8 cellular contexts compared by ENCODE assay signal in genomic region chr14:91858536-91859275, GRCh38. TPM values are rescaled to one million over a fixed set of nuclear protein-coding genes. Genes with fewer than 3 reads are reported as not detected.
DNase-seq lines count a peak whose midpoint lies in the region; ATAC-seq, FAIRE-seq and TF ChIP-seq lines count a peak whose summit lies in the region.

No MANE protein-coding gene starts in this region.

- H3K27me3 ChIP-seq in endothelial cell of umbilical vein (ENCODE audit: control insufficient read depth in 2 of 2, insufficient read depth in 2 of 2, low read length in 2 of 2) (no peaks in the 10 kb centered on the region), upper lobe of left lung (no peaks in the 10 kb centered on the region)

- 0 out of 2 replicates have a peak, but pooled peaks have one; percentile 18 for TF ChIP-seq CTCF in GM12874 (IDR thresholded peaks at IDR 0.05; ENCODE audit: insufficient read depth, low read depth, low read length)
- TF ChIP-seq CTCF in endothelial cell of umbilical vein (IDR thresholded peaks at IDR 0.05; ENCODE audit: extremely low read depth in 1 of 2, insufficient read depth in 1 of 2, low read depth in 1 of 2, low read length in 2 of 2) = peak in 1 of 2 donors; percentile 4
- no peak for TF ChIP-seq CTCF in upper lobe of left lung (IDR thresholded peaks at IDR 0.05)

- intact Hi-C loops in endothelial cell of umbilical vein (cut with micrococcal nuclease) = no loop called here

- ATAC-seq in GM21786 (IDR thresholded peaks at IDR 0.05; ENCODE audit: unreplicated experiment) (peak; percentile 70), upper lobe of left lung (ENCODE audit: low FRiP score in 2 of 2) (peak; percentile 49 to 58)

- WGBS in upper lobe of left lung, 2 donors = 25 to 38% methylated on average over 7 to 8 of the region's 8 CpGs

- TF ChIP-seq EP300 in upper lobe of left lung (IDR thresholded peaks at IDR 0.05) = no peak

- no peaks in the 10 kb centered on the region for H3K79me2 ChIP-seq in endothelial cell of umbilical vein (ENCODE audit: control insufficient read depth, insufficient read depth, low read length)

- FAIRE-seq in endothelial cell of umbilical vein (lab: Jason Lieb, UNC) = peak; percentile 28

- H3K36me3 ChIP-seq in endothelial cell of umbilical vein (ENCODE audit: control insufficient read depth in 2 of 2, extremely low read depth in 1 of 2, insufficient read depth in 2 of 2, low read length in 2 of 2) (no peaks in the 10 kb centered on the region), upper lobe of left lung (no peaks in the 10 kb centered on the region)

- BruUV-seq in endothelial cell of umbilical vein (replicated peaks; lab: Mats Ljungman, UMichigan) = no TSS peak

- DNase-seq in NOMO-1 treated with DMSO at 0.1 percent for 48 hours (lab: John Stamatoyannopoulos, UW; ENCODE audit: unreplicated experiment) (peak; percentile 32), endothelial cell of umbilical vein (ENCODE audit: low read depth, low spot score) (peak; percentile 28), upper lobe of left lung (no peak), RPMI8226 (no peak), NCI-H2227 treated with DMSO at 0.1 percent for 48 hours (lab: John Stamatoyannopoulos, UW) (no peak)
- no peak for DNase-seq in stimulated activated CD4-positive, alpha-beta T cell treated with anti-CD3 and anti-CD28 coated beads, Interleukin-15, amount 100 ng/mL, for 24 hours

- H4K20me1 ChIP-seq in endothelial cell of umbilical vein (replicated peaks; ENCODE audit: control insufficient read depth, extremely low read depth, insufficient read depth, low read length) = no peaks in the 10 kb centered on the region

- H3K27ac ChIP-seq in endothelial cell of umbilical vein (ENCODE audit: insufficient read depth, low read depth, low read length) (no peak overlapping the region), upper lobe of left lung (no peak overlapping the region)

- peak overlapping the region; percentile 3 for H3K4me2 ChIP-seq in endothelial cell of umbilical vein (ENCODE audit: insufficient read depth, low read length)

- no peak overlapping the region for H2AFZ ChIP-seq in endothelial cell of umbilical vein (ENCODE audit: low read depth, low read length)

- H3K9me3 ChIP-seq in endothelial cell of umbilical vein (replicated peaks; ENCODE audit: control insufficient read depth, insufficient read depth, low read length) (no peaks in the 10 kb centered on the region), upper lobe of left lung (no peaks in the 10 kb centered on the region)

- dilution Hi-C loops in endothelial cell of umbilical vein (cut with MboI; ENCODE audit: extremely low pct_ligation_motif_present, low sequenced_read_pairs) = no loop called here

- H3K4me1 ChIP-seq in endothelial cell of umbilical vein (ENCODE audit: control insufficient read depth, extremely low read depth, insufficient read depth, low read length) = no peaks in the 10 kb centered on the region
- peaks cover 0 to 16% (median 4%) of the 10 kb centered on the region in 4 donors for H3K4me1 ChIP-seq in upper lobe of left lung

- no peak overlapping the region for H3K9ac ChIP-seq in endothelial cell of umbilical vein (replicated peaks; ENCODE audit: extremely low read depth, insufficient read depth, low read length)

- H3K4me3 ChIP-seq in endothelial cell of umbilical vein (replicated peaks in 1 of 3; ENCODE audit: insufficient read depth in 1 of 3, low read depth in 1 of 3, low read length in 3 of 3) = no peak overlapping the region
- no peak overlapping the region for H3K4me3 ChIP-seq in upper lobe of left lung

- TF ChIP-seq POLR2A in endothelial cell of umbilical vein (IDR thresholded peaks at IDR 0.05; ENCODE audit: low read depth, low read length) (no peak), upper lobe of left lung (IDR thresholded peaks at IDR 0.05) (no peak)

- POLR2A ChIA-PET in endothelial cell of umbilical vein (lab: Charles Lee) = no interaction called here

- no peaks in the 10 kb centered on the region for H3K9me1 ChIP-seq in endothelial cell of umbilical vein (replicated peaks; ENCODE audit: control insufficient read depth, extremely low read depth, insufficient read depth, low read length)

- CTCF ChIA-PET in endothelial cell of umbilical vein (lab: Charles Lee) = interaction anchor here (0.8 to 1.9 kb wide), 5 partner anchors 13 to 138 kb away, joined by 3 to 10 read pairs (median 5); no protein-coding TSS in a partner anchor

TF ChIP-seq in endothelial cell of umbilical vein, 7 proteins besides CTCF, POLR2A, EP300 and RAD21:
- TF ChIP-seq MYC (IDR thresholded peaks at IDR 0.05; ENCODE audit: low read depth, low read length) = no peak
- no peak for TF ChIP-seq GATA2 (IDR thresholded peaks at IDR 0.05; ENCODE audit: insufficient read depth, insufficient read length, low read depth, low read length)
- TF ChIP-seq FOS (IDR thresholded peaks at IDR 0.05; ENCODE audit: borderline replicate concordance, insufficient read depth, low read length) = peak; percentile 24
- no peak for TF ChIP-seq JUN (IDR thresholded peaks at IDR 0.05; ENCODE audit: borderline replicate concordance, insufficient read depth, insufficient read length, low read depth)

RNA-seq across cellular contexts. Expression of gene TC2N, which starts 8.6 kb away (rescaled TPM):
- 0.40 TPM in 1 of 2 replicates, not detected in the other for total RNA-seq in endothelial cell of umbilical vein
- polyA plus RNA-seq in endothelial cell of umbilical vein = 0.08 TPM in 1 of 2 replicates, not detected in the other
- not detected in 2 replicates for polyA plus RNA-seq in endothelial cell of umbilical vein (2011; cell fraction: cytosol; rRNA removed)
- 0.07 and 0.18 TPM in 2 replicates for polyA plus RNA-seq in endothelial cell of umbilical vein (2011; cell fraction: nucleus; rRNA removed)
- not detected in 2 replicates for polyA plus RNA-seq in endothelial cell of umbilical vein (2012)
- polyA minus RNA-seq in endothelial cell of umbilical vein = 1.3 and 1.4 TPM in 2 replicates
- 9.2 TPM for polyA minus RNA-seq in endothelial cell of umbilical vein (2011; cell fraction: cytosol; rRNA and poly(A)+ RNA removed)
- polyA minus RNA-seq in endothelial cell of umbilical vein (2011; cell fraction: nucleus; rRNA and poly(A)+ RNA removed) = 0.43 and 1.2 TPM in 2 replicates
- total RNA-seq in upper lobe of left lung = 100 to 1,000 TPM in 1 of 6 donors, 10 to 100 TPM in 5; 21.0 to 121 (median 49.6) TPM

Comparison
In these comparisons a context has a peak if more than half of its experiments do, and no peak if none do; other contexts are left out.
1. DNase-seq: peak in NOMO-1 treated with DMSO at 0.1 percent for 48 hours (single experiment) and endothelial cell of umbilical vein (single experiment); none in upper lobe of left lung (0 of 2), stimulated activated CD4-positive, alpha-beta T cell treated with anti-CD3 and anti-CD28 coated beads, Interleukin-15, amount 100 ng/mL, for 24 hours (single experiment), RPMI8226 (single experiment) and NCI-H2227 treated with DMSO at 0.1 percent for 48 hours (single experiment).
2. RNA of gene TC2N, which starts 8.6 kb away (total RNA-seq): 21.0 to 121 TPM in upper lobe of left lung; 0.40 TPM in endothelial cell of umbilical vein; every median in the first group is over 10 times any median in the second.